ENCODE assay signal across 13 cellular contexts in genomic region chr3:15631426-15632211, GRCh38. TPM values are rescaled to one million over a fixed set of nuclear protein-coding genes. Genes with fewer than 3 reads are reported as not detected.
A peak's percentile ranks its signal among the peaks of the same experiment; 100 is the strongest.
DNase-seq lines count a peak whose midpoint lies in the region; ATAC-seq and TF ChIP-seq lines count a peak whose summit lies in the region.
"Had no signal": no experiment of that assay in that cellular context is flagged by ENCODE, and none has a peak within 500 bp of the region (broad histone marks: within the 10 kb centered on the region; RNA-seq: fewer than 3 reads in every experiment).

No MANE protein-coding gene starts in this region.

- CTCF ChIA-PET in WTC11 (lab: Charles Lee), result interaction anchor here (1.4 kb wide), 1 partner anchor 105 kb away, joined by 4 read pairs; no protein-coding TSS in a partner anchor

- peaks cover 67% of the 10 kb centered on the region for H3K4me1 Mint-ChIP-seq in WTC11
- peaks cover 56% of the 10 kb centered on the region for H3K4me1 Mint-ChIP-seq in stimulated activated effector memory CD8-positive, alpha-beta T cell treated with anti-CD3 and anti-CD28 coated beads, Interleukin-12 subunit alpha, Interleukin-12 subunit beta, amount 100 ng/mL, for 72 hours

- no peaks in the 10 kb centered on the region for H4K20me1 ChIP-seq in GM23248 (ENCODE audit: insufficient read depth)

- no peaks in the 10 kb centered on the region for H3K9me3 Mint-ChIP-seq in WTC11
- H3K9me3 Mint-ChIP-seq in stimulated activated effector memory CD8-positive, alpha-beta T cell treated with anti-CD3 and anti-CD28 coated beads, Interleukin-12 subunit alpha, Interleukin-12 subunit beta, amount 100 ng/mL, for 72 hours, result no peaks in the 10 kb centered on the region

- H3K79me2 ChIP-seq in GM23248 (ENCODE audit: insufficient read depth), result no peaks in the 10 kb centered on the region

- H3F3A ChIP-seq in GM23248 (ENCODE audit: insufficient read depth), result peaks cover 40% of the 10 kb centered on the region

- no peak overlapping the region for H2AFZ ChIP-seq in GM23248

- peak overlapping the region; percentile 78 for H3K4me2 ChIP-seq in GM23248 (ENCODE audit: unreplicated experiment)

- H3K9ac ChIP-seq in GM23248 (peak overlapping the region; percentile 73), iPS-20b (ENCODE audit: low read depth, low read length) (no peak overlapping the region; the same call in 1 of the 2 replicates)

- TF ChIP-seq CTCF in WTC11 (IDR thresholded peaks at IDR 0.05), result no peak

- peak overlapping the region; percentile 64; the same call in 1 of the 2 replicates for H3K4me3 ChIP-seq in GM23248
- H3K4me3 ChIP-seq in iPS-20b (ENCODE audit: low read length), result no peak overlapping the region
- H3K4me3 ChIP-seq in effector memory CD4-positive, alpha-beta T cell (ENCODE audit: insufficient read depth, low read depth, low read length, poor library complexity, severe bottlenecking), result no peak overlapping the region
- H3K4me3 ChIP-seq: colonic mucosa had no signal

- POLR2A ChIA-PET in WTC11 (lab: Charles Lee), result interaction anchor here (0.7 kb wide), 1 partner anchor 31 kb away, joined by 3 read pairs; no protein-coding TSS in a partner anchor

- H3K27me3 Mint-ChIP-seq in WTC11 (ENCODE audit: low read depth), result peaks cover 2% of the 10 kb centered on the region; the same call in 1 of the 2 replicates

- H3K27ac Mint-ChIP-seq in WTC11, result peak overlapping the region; percentile 43
- peak overlapping the region; percentile 85 for H3K27ac Mint-ChIP-seq in stimulated activated effector memory CD8-positive, alpha-beta T cell treated with anti-CD3 and anti-CD28 coated beads, Interleukin-12 subunit alpha, Interleukin-12 subunit beta, amount 100 ng/mL, for 72 hours

- no peaks in the 10 kb centered on the region for H3K9me3 ChIP-seq in GM23248 (ENCODE audit: low read depth)
- no peaks in the 10 kb centered on the region for H3K9me3 ChIP-seq in iPS-20b (ENCODE audit: insufficient read depth, low read depth, low read length)
- no peaks in the 10 kb centered on the region for H3K9me3 ChIP-seq in effector memory CD4-positive, alpha-beta T cell (ENCODE audit: control insufficient read depth, low read length)
- H3K9me3 ChIP-seq: colonic mucosa, lower lobe of right lung had no signal

- in situ Hi-C loops in GM23248 (cut with MboI), result no loop called here

- H3K4me1 ChIP-seq in GM23248 (ENCODE audit: insufficient read depth), result peaks cover 53% of the 10 kb centered on the region
- H3K4me1 ChIP-seq in iPS-20b (ENCODE audit: insufficient read depth, low read length), result peaks cover 52% of the 10 kb centered on the region
- H3K4me1 ChIP-seq in effector memory CD4-positive, alpha-beta T cell (ENCODE audit: control insufficient read depth, insufficient read depth, low read length, poor library complexity, severe bottlenecking), result peaks cover 8% of the 10 kb centered on the region
- H3K4me1 ChIP-seq: colonic mucosa had no signal

- H3K4me3 Mint-ChIP-seq in WTC11, result no peak overlapping the region
- H3K4me3 Mint-ChIP-seq in stimulated activated effector memory CD8-positive, alpha-beta T cell treated with anti-CD3 and anti-CD28 coated beads, Interleukin-12 subunit alpha, Interleukin-12 subunit beta, amount 100 ng/mL, for 72 hours, result no peak overlapping the region

- H3K27me3 ChIP-seq in GM23248 (replicated peaks; ENCODE audit: insufficient read depth), result no peaks in the 10 kb centered on the region
- no peaks in the 10 kb centered on the region for H3K27me3 ChIP-seq in iPS-20b (ENCODE audit: insufficient read depth, low read length)
- H3K27me3 ChIP-seq in effector memory CD4-positive, alpha-beta T cell (replicated peaks; ENCODE audit: control insufficient read depth, insufficient read depth, low read length, poor library complexity, severe bottlenecking), result no peaks in the 10 kb centered on the region
- H3K27me3 ChIP-seq: colonic mucosa had no signal

- H3K9me2 ChIP-seq in GM23248 (ENCODE audit: insufficient read depth), result no peaks in the 10 kb centered on the region

- DNase-seq in GM23248 (no peak), WTC11 (ENCODE audit: low spot score) (peak; percentile 21), NCI-H1417 (lab: John Stamatoyannopoulos, UW) (no peak)
- no peak for DNase-seq in stimulated activated effector memory CD8-positive, alpha-beta T cell treated with anti-CD3 and anti-CD28 coated beads, Interleukin-12 subunit alpha, Interleukin-12 subunit beta, amount 100 ng/mL, for 72 hours (ENCODE audit: low spot score in 2 of 2)
- no peak for DNase-seq in effector memory CD4-positive, alpha-beta T cell
- DNase-seq: activated CD4-positive, alpha-beta T cell treated with anti-CD3 and anti-CD28 coated beads for 4 hours; colonic mucosa; lower lobe of right lung; NCI-H1048; NCI-H748 treated with DMSO at 0.1 percent for 48 hours had no signal

- H3K36me3 Mint-ChIP-seq in WTC11, result peaks cover 4% of the 10 kb centered on the region; the same call in 1 of the 2 replicates
- no peaks in the 10 kb centered on the region for H3K36me3 Mint-ChIP-seq in stimulated activated effector memory CD8-positive, alpha-beta T cell treated with anti-CD3 and anti-CD28 coated beads, Interleukin-12 subunit alpha, Interleukin-12 subunit beta, amount 100 ng/mL, for 72 hours

- WGBS in GM23248 (ENCODE audit: low coverage in 1 of 2, low lambda C conversion rate in 2 of 2, missing lambda C conversion rate in 2 of 2), 2 experiments, result 98 to 99% methylated on average over 12 of the region's 12 CpGs

- H3K27ac ChIP-seq in GM23248 (peak overlapping the region; percentile 84), iPS-20b (ENCODE audit: low read length) (peak overlapping the region; percentile 21)
- no peak overlapping the region for H3K27ac ChIP-seq in effector memory CD4-positive, alpha-beta T cell (ENCODE audit: insufficient read depth, low read length, poor library complexity, severe bottlenecking)
- H3K27ac ChIP-seq: colonic mucosa, lower lobe of right lung had no signal

- ATAC-seq in WTC11 (peak; percentile 10), HG03025 (IDR thresholded peaks at IDR 0.05; ENCODE audit: low FRiP score, unreplicated experiment) (no peak), HG02852 (IDR thresholded peaks at IDR 0.05; ENCODE audit: unreplicated experiment) (no peak)
- no peak for ATAC-seq in stimulated activated effector memory CD8-positive, alpha-beta T cell treated with anti-CD3 and anti-CD28 coated beads, Interleukin-12 subunit alpha, Interleukin-12 subunit beta, amount 100 ng/mL, for 72 hours

- H3K36me3 ChIP-seq in GM23248 (ENCODE audit: low read depth), result no peaks in the 10 kb centered on the region
- H3K36me3 ChIP-seq in iPS-20b (ENCODE audit: insufficient read depth, low read depth, low read length), result no peaks in the 10 kb centered on the region
- H3K36me3 ChIP-seq in effector memory CD4-positive, alpha-beta T cell (ENCODE audit: control insufficient read depth, insufficient read depth, low read length), result no peaks in the 10 kb centered on the region
- H3K36me3 ChIP-seq: colonic mucosa, lower lobe of right lung had no signal

TF ChIP-seq in WTC11, 78 proteins besides CTCF, POLR2A, EP300 and RAD21:
- no peak for TF ChIP-seq TEAD4 (CRISPR knock-in tag; IDR thresholded peaks at IDR 0.05)
- TF ChIP-seq CDX4 (CRISPR knock-in tag; IDR thresholded peaks at IDR 0.05; ENCODE audit: borderline replicate concordance), result no peak
- peak; percentile 36; the same call in 1 of the 2 replicates for TF ChIP-seq USF2 (CRISPR knock-in tag; IDR thresholded peaks at IDR 0.05)
TF ChIP-seq in WTC11: peak in this region for 1.

RNA-seq across cellular contexts. Expression of gene BTD, which starts 30.1 kb away (rescaled TPM):
- total RNA-seq in GM23248 (2014; rRNA removed; shearing (Covaris generic)), result 24.2 and 48.0 TPM in 2 replicates
- polyA plus RNA-seq in GM23248 (2016; fragmentation: Nextera tagmentation; extraction: Ambion mirVana), result 19.7 and 20.1 TPM in 2 replicates
- 18.5 to 23.7 TPM (median 21.0 TPM) in 3 replicates for total RNA-seq in WTC11 (2021)

RNA-seq across cellular contexts. Expression of gene HACL1, which starts 30.2 kb away (rescaled TPM):
- total RNA-seq in GM23248 (2014; rRNA removed; shearing (Covaris generic)), result 13.4 and 14.3 TPM in 2 replicates
- 16.3 and 18.8 TPM in 2 replicates for polyA plus RNA-seq in GM23248 (2016; fragmentation: Nextera tagmentation; extraction: Ambion mirVana)
- 40.0 to 44.9 TPM (median 42.4 TPM) in 3 replicates for total RNA-seq in WTC11 (2021)
